ENCODE assay signal across 8 cellular contexts in the genomic region with DNA sequence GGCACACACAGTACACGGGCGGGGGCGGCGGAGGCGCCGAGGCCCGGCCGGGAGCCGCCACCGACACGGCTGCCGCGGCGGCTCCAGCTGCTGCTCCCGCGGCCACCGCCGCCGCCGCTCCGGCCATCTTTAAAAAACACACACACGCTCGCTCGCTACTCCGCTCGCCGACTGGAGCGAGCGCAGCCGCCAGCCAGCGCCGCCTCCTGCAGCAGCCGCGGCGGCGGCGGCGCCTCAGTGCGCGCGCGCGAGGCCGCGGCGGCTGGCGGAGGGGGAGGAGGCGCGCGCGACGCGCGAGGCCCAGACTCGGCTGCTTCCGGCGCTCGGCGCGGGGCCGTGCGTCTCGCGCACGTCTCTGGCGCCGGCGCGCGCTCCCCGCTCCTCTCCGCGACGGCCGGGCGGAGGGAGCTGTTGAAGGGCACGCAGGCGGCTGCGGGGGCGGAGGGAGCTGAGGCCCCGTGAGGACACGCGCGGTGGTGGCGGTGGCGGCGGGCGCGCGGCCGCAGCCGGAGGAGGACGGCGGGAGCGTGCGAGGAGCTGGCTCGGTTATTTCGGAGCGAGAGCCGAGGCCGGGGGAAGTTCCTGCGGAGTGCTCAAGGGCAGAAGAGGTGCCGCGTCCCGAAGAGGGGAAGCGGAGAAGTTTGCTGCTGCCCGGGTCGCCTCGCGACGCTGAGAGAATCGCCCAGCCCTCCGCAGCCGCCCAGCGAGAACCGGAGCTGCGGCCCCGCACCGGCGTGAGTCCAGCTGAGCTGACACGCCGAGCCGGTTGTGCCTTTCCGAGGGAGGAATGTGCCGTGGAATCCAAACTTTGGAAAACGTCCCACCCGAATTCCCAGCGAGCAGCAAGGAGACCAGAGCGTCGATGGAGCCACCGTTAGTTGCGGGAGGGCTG. TPM values are rescaled to one million over a fixed set of nuclear protein-coding genes. Genes with fewer than 3 reads are reported as not detected.
DNase-seq lines count a peak whose midpoint lies in the region; ATAC-seq and TF ChIP-seq lines count a peak whose summit lies in the region.

A gene with protein sequence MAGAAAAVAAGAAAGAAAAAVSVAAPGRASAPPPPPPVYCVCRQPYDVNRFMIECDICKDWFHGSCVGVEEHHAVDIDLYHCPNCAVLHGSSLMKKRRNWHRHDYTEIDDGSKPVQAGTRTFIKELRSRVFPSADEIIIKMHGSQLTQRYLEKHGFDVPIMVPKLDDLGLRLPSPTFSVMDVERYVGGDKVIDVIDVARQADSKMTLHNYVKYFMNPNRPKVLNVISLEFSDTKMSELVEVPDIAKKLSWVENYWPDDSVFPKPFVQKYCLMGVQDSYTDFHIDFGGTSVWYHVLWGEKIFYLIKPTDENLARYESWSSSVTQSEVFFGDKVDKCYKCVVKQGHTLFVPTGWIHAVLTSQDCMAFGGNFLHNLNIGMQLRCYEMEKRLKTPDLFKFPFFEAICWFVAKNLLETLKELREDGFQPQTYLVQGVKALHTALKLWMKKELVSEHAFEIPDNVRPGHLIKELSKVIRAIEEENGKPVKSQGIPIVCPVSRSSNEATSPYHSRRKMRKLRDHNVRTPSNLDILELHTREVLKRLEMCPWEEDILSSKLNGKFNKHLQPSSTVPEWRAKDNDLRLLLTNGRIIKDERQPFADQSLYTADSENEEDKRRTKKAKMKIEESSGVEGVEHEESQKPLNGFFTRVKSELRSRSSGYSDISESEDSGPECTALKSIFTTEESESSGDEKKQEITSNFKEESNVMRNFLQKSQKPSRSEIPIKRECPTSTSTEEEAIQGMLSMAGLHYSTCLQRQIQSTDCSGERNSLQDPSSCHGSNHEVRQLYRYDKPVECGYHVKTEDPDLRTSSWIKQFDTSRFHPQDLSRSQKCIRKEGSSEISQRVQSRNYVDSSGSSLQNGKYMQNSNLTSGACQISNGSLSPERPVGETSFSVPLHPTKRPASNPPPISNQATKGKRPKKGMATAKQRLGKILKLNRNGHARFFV (minus strand): TSS at position 173 of the 892 bp plus-strand sequence. CDS start 46 bp downstream, at position 127.

- H3K4me3 Mint-ChIP-seq in activated CD4-positive, alpha-beta memory T cell treated with anti-CD3 and anti-CD28 coated beads, Interleukin-2, amount 10 ng/mL, durations not matched to agents 7 days and 5 days, result peak within 1 kb of the TSS; percentile 94

- peak within 1 kb of the TSS; percentile 87 to 98 (median 94) for H3K4me2 ChIP-seq in BLaER1 treated with 17β-estradiol and CSF1 and Interleukin-3, amounts not matched to agents 10 nM and 100 nM

- peaks cover 27% of the 10 kb centered on the region for H3K36me3 Mint-ChIP-seq in activated CD4-positive, alpha-beta memory T cell treated with anti-CD3 and anti-CD28 coated beads, Interleukin-2, amount 10 ng/mL, durations not matched to agents 7 days and 5 days (ENCODE audit: low read depth)

- peaks cover 28 to 30% (median 30%) of the 10 kb centered on the region in 11 experiments for H4K20me1 ChIP-seq in BLaER1 treated with 17β-estradiol and CSF1 and Interleukin-3, amounts not matched to agents 10 nM and 100 nM

- peak; percentile 92 for DNase-seq in NCI-H82 (lab: John Stamatoyannopoulos, UW)
- DNase-seq in activated CD4-positive, alpha-beta memory T cell treated with anti-CD3 and anti-CD28 coated beads, Interleukin-2, amount 10 ng/mL, durations not matched to agents 7 days and 5 days, result peak; percentile 89
- peak; percentile 97 for DNase-seq in lower lobe of right lung
- peak; percentile 93 to 94 for DNase-seq in stimulated activated CD4-positive, alpha-beta T cell treated with anti-CD3 and anti-CD28 coated beads, Interleukin-4, amount 100 ng/mL, for 4 hours

- H3K27me3 ChIP-seq in BLaER1 treated with 17β-estradiol and CSF1 and Interleukin-3, amounts not matched to agents 10 nM and 100 nM, result peaks cover 0 to 4% (median 0%) of the 10 kb centered on the region in 11 experiments; a peak in 1 of 22 replicates
- H3K27me3 ChIP-seq in duodenal mucosa (ENCODE audit: control insufficient read depth in 1 of 2, insufficient read depth in 2 of 2, low read length in 2 of 2) (peaks cover 0 to 3% of the 10 kb centered on the region in 2 donors), lower lobe of right lung (ENCODE audit: low read depth) (no peaks in the 10 kb centered on the region)

- peaks cover 40% of the 10 kb centered on the region for H3K4me1 Mint-ChIP-seq in activated CD4-positive, alpha-beta memory T cell treated with anti-CD3 and anti-CD28 coated beads, Interleukin-2, amount 10 ng/mL, durations not matched to agents 7 days and 5 days

- peaks cover 8% of the 10 kb centered on the region for H3K9me3 Mint-ChIP-seq in activated CD4-positive, alpha-beta memory T cell treated with anti-CD3 and anti-CD28 coated beads, Interleukin-2, amount 10 ng/mL, durations not matched to agents 7 days and 5 days

- peak within 1 kb of the TSS; percentile 94 to 100 (median 100) for H3K27ac ChIP-seq in BLaER1 treated with 17β-estradiol and CSF1 and Interleukin-3, amounts not matched to agents 10 nM and 100 nM
- H3K27ac ChIP-seq in duodenal mucosa (ENCODE audit: low read depth, low read length) (peak within 1 kb of the TSS; percentile 97), lower lobe of right lung (peak within 1 kb of the TSS; percentile 99)

- H3K36me3 ChIP-seq in BLaER1 treated with 17β-estradiol and CSF1 and Interleukin-3, amounts not matched to agents 10 nM and 100 nM, result peaks cover 0 to 25% (median 16%) of the 10 kb centered on the region in 11 experiments; a peak in 10 of 22 replicates
- no peaks in the 10 kb centered on the region for H3K36me3 ChIP-seq in duodenal mucosa (ENCODE audit: control insufficient read depth in 1 of 2, insufficient read depth in 2 of 2, low read length in 2 of 2)
- no peaks in the 10 kb centered on the region for H3K36me3 ChIP-seq in lower lobe of right lung

- CTCF ChIA-PET in activated CD4-positive, alpha-beta memory T cell treated with anti-CD3 and anti-CD28 coated beads, Interleukin-2, amount 10 ng/mL, durations not matched to agents 7 days and 5 days (lab: Charles Lee), result interaction anchor here (0.6 to 3.6 kb wide), 16 partner anchors 12 to 743 kb away, joined by 3 to 14 read pairs (median 4); no protein-coding TSS in a partner anchor

- no peak for TF ChIP-seq CTCF in lower lobe of right lung (IDR thresholded peaks at IDR 0.05)

- H3K27me3 Mint-ChIP-seq in activated CD4-positive, alpha-beta memory T cell treated with anti-CD3 and anti-CD28 coated beads, Interleukin-2, amount 10 ng/mL, durations not matched to agents 7 days and 5 days, result peaks cover 28% of the 10 kb centered on the region

- H3K9ac ChIP-seq in BLaER1 treated with 17β-estradiol and CSF1 and Interleukin-3, amounts not matched to agents 10 nM and 100 nM, result peak within 1 kb of the TSS; percentile 98 to 100 (median 100)
- H3K9ac ChIP-seq in duodenal mucosa (ENCODE audit: low read depth in 1 of 2, low read length in 2 of 2), result peak within 1 kb of the TSS; percentile 78 to 88

- ATAC-seq in GM19395 (IDR thresholded peaks at IDR 0.05; ENCODE audit: unreplicated experiment) (peak; percentile 59), HG03558 (IDR thresholded peaks at IDR 0.05; ENCODE audit: extremely low read depth, unreplicated experiment) (peak; percentile 51), lower lobe of right lung (peak; percentile 89 to 94)

- peaks cover 16 to 47% (median 33%) of the 10 kb centered on the region in 10 experiments for H3K4me1 ChIP-seq in BLaER1 treated with 17β-estradiol and CSF1 and Interleukin-3, amounts not matched to agents 10 nM and 100 nM
- peaks cover 13 to 28% of the 10 kb centered on the region in 2 donors for H3K4me1 ChIP-seq in duodenal mucosa (ENCODE audit: control insufficient read depth in 1 of 2, insufficient read depth in 2 of 2, low read length in 2 of 2)
- peaks cover 21% of the 10 kb centered on the region for H3K4me1 ChIP-seq in lower lobe of right lung

- peak within 1 kb of the TSS; percentile 90 to 100 (median 98) for H3K4me3 ChIP-seq in BLaER1 treated with 17β-estradiol and CSF1 and Interleukin-3, amounts not matched to agents 10 nM and 100 nM
- H3K4me3 ChIP-seq in duodenal mucosa (ENCODE audit: low read depth in 1 of 2, low read length in 2 of 2) (peak within 1 kb of the TSS; percentile 89 to 96), lower lobe of right lung (peak within 1 kb of the TSS; percentile 92)

- intact Hi-C loops in lower lobe of right lung (cut with DNase I), result no loop called here

- peaks cover 0 to 15% (median 0%) of the 10 kb centered on the region in 11 experiments; a peak in 10 of 22 replicates for H3K9me3 ChIP-seq in BLaER1 treated with 17β-estradiol and CSF1 and Interleukin-3, amounts not matched to agents 10 nM and 100 nM (replicated peaks in 1 of 11)
- H3K9me3 ChIP-seq in duodenal mucosa (ENCODE audit: control insufficient read depth in 1 of 2, low read length in 2 of 2), result no peaks in the 10 kb centered on the region
- H3K9me3 ChIP-seq in lower lobe of right lung, result no peaks in the 10 kb centered on the region

- peak within 1 kb of the TSS; percentile 89 for H3K27ac Mint-ChIP-seq in activated CD4-positive, alpha-beta memory T cell treated with anti-CD3 and anti-CD28 coated beads, Interleukin-2, amount 10 ng/mL, durations not matched to agents 7 days and 5 days

- POLR2A ChIA-PET in activated CD4-positive, alpha-beta memory T cell treated with anti-CD3 and anti-CD28 coated beads, Interleukin-2, amount 10 ng/mL, durations not matched to agents 7 days and 5 days (lab: Charles Lee), result interaction anchor here (0.6 to 4.8 kb wide), 36 partner anchors 9 to 300 kb away, joined by 3 to 178 read pairs (median 5); partner anchors contain the start of gene PARP12

RNA-seq across cellular contexts. Expression of the gene that starts here (rescaled TPM):
- 10 to 100 TPM; 24.3 to 25.9 TPM for total RNA-seq in activated CD4-positive, alpha-beta memory T cell treated with anti-CD3 and anti-CD28 coated beads, Interleukin-2, amount 10 ng/mL, durations not matched to agents 7 days and 5 days
- 17.9 TPM for total RNA-seq in lower lobe of right lung

Comparison
In these comparisons a context has a peak if more than half of its experiments do, and no peak if none do; other contexts are left out.
1. Peak in every context shown above with its lines: DNase-seq, ATAC-seq, H3K4me3 ChIP-seq and H3K27ac ChIP-seq.